17 cellular contexts compared by ENCODE assay signal in the genomic region with DNA sequence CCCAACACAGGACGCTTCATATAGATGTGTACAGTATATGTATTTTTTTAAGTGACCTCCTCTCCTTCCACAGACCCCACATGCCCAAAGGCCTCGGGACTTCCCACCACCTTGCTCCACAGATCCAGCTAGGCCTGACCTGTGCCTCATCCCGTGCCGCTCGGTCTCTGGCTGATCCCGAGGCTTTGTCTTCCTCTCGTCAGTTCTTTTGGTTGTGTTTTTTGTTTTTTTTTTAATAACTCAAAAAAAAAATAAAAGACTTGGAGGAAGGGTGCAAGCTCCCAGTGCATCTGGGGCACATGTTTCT. TPM values are rescaled to one million over a fixed set of nuclear protein-coding genes. Genes with fewer than 3 reads are reported as not detected.
A peak's percentile ranks its signal among the peaks of the same experiment; 100 is the strongest.
DNase-seq lines count a peak whose midpoint lies in the region; ATAC-seq and TF ChIP-seq lines count a peak whose summit lies in the region.
"Had no signal": no experiment of that assay in that cellular context is flagged by ENCODE, and none has a peak within 500 bp of the region (broad histone marks: within the 10 kb centered on the region; RNA-seq: fewer than 3 reads in every experiment).

No MANE protein-coding gene starts in this region.

- peaks cover 41% of the 10 kb centered on the region for H3K36me3 Mint-ChIP-seq in activated naive CD4-positive, alpha-beta T cell treated with anti-CD3 and anti-CD28 coated beads for 36 hours (ENCODE audit: low read depth)
- H3K36me3 Mint-ChIP-seq in activated naive CD8-positive, alpha-beta T cell treated with anti-CD3 and anti-CD28 coated beads, Interleukin-2, amount 50 U/mL, for 24 hours (ENCODE audit: low read depth), result peaks cover 59% of the 10 kb centered on the region

- no peaks in the 10 kb centered on the region for H3K27me3 ChIP-seq in spleen (replicated peaks in 1 of 7)
- H3K27me3 ChIP-seq: neural progenitor cell had no signal

- no peaks in the 10 kb centered on the region for H3K9me3 ChIP-seq in spleen

- intact Hi-C loops in activated naive CD4-positive, alpha-beta T cell treated with anti-CD3 and anti-CD28 coated beads for 36 hours (cut with micrococcal nuclease), result no loop called here
- intact Hi-C loops in spleen (cut with DNase I; ENCODE audit: low total_unique reads), result no loop called here

- no peaks in the 10 kb centered on the region for H3K4me1 Mint-ChIP-seq in activated naive CD4-positive, alpha-beta T cell treated with anti-CD3 and anti-CD28 coated beads for 36 hours (ENCODE audit: low read depth)
- no peaks in the 10 kb centered on the region for H3K4me1 Mint-ChIP-seq in activated naive CD8-positive, alpha-beta T cell treated with anti-CD3 and anti-CD28 coated beads, Interleukin-2, amount 50 U/mL, for 24 hours

- H3K4me3 Mint-ChIP-seq in activated naive CD4-positive, alpha-beta T cell treated with anti-CD3 and anti-CD28 coated beads for 36 hours, result no peak overlapping the region
- H3K4me3 Mint-ChIP-seq in activated naive CD8-positive, alpha-beta T cell treated with anti-CD3 and anti-CD28 coated beads, Interleukin-2, amount 50 U/mL, for 24 hours, result no peak overlapping the region
- H3K4me3 Mint-ChIP-seq: activated CD4-positive, alpha-beta T cell treated with anti-CD3 and anti-CD28 coated beads, Interleukin-2, amount 10 ng/mL, durations not matched to agents 24 days and 14 days; activated T-cell treated with anti-CD3 and anti-CD28 coated beads, Interleukin-2, amount 50 U/mL, for 4 hours; neural progenitor cell had no signal

- H3K27ac ChIP-seq in spleen, result peak overlapping the region in 5 of 8 donors; percentile 0 to 98 (median 46)
- H3K27ac ChIP-seq: neural progenitor cell had no signal

- no peaks in the 10 kb centered on the region for H3K9me3 Mint-ChIP-seq in activated naive CD4-positive, alpha-beta T cell treated with anti-CD3 and anti-CD28 coated beads for 36 hours
- no peaks in the 10 kb centered on the region for H3K9me3 Mint-ChIP-seq in activated naive CD8-positive, alpha-beta T cell treated with anti-CD3 and anti-CD28 coated beads, Interleukin-2, amount 50 U/mL, for 24 hours
- H3K9me3 Mint-ChIP-seq: activated CD4-positive, alpha-beta T cell treated with anti-CD3 and anti-CD28 coated beads, Interleukin-2, amount 10 ng/mL, durations not matched to agents 24 days and 14 days; activated T-cell treated with anti-CD3 and anti-CD28 coated beads, Interleukin-2, amount 50 U/mL, for 4 hours; neural progenitor cell had no signal

- peak; percentile 12 for ATAC-seq in GM19463 (IDR thresholded peaks at IDR 0.05; ENCODE audit: unreplicated experiment)
- ATAC-seq in activated naive CD8-positive, alpha-beta T cell treated with anti-CD3 and anti-CD28 coated beads, Interleukin-2, amount 50 U/mL, for 24 hours, result no peak
- ATAC-seq in GM21526 (IDR thresholded peaks at IDR 0.05; ENCODE audit: low FRiP score, unreplicated experiment), result no peak
- ATAC-seq in GM19324 (IDR thresholded peaks at IDR 0.05; ENCODE audit: low FRiP score, unreplicated experiment), result no peak
- ATAC-seq: activated T-cell treated with anti-CD3 and anti-CD28 coated beads, Interleukin-2, amount 50 U/mL, for 4 hours had no signal

- H3K4me1 ChIP-seq in spleen, result peaks cover 7 to 49% (median 28%) of the 10 kb centered on the region in 6 donors
- H3K4me1 ChIP-seq: neural progenitor cell had no signal

- DNase-seq in activated naive CD4-positive, alpha-beta T cell treated with anti-CD3 and anti-CD28 coated beads for 36 hours, result no peak
- DNase-seq in activated naive CD4-positive, alpha-beta T cell treated with Interleukin-2 at 50 U/mL for 16 hours, result no peak
- no peak for DNase-seq in activated naive CD8-positive, alpha-beta T cell treated with anti-CD3 and anti-CD28 coated beads, Interleukin-2, amount 50 U/mL, for 24 hours
- DNase-seq in spleen, result no peak
- no peak for DNase-seq in activated gamma-delta T cell treated with Interleukin-2 at 50 U/mL for 16 hours
- DNase-seq: activated CD4-positive, alpha-beta T cell treated with anti-CD3 and anti-CD28 coated beads, Interleukin-2, amount 10 ng/mL, durations not matched to agents 24 days and 14 days; activated T-cell treated with anti-CD3 and anti-CD28 coated beads, Interleukin-2, amount 50 U/mL, for 4 hours; amniotic stem cell; central memory CD4-positive, alpha-beta T cell; islet precursor cell; NCI-H1105 treated with DMSO at 0.1 percent for 48 hours; NCI-H774; retina had no signal

- 78 to 89% (median 84%) methylated on average over 7 of the region's 7 CpGs for WGBS in spleen, 5 donors

- peak overlapping the region; percentile 3 for H3K27ac Mint-ChIP-seq in activated naive CD4-positive, alpha-beta T cell treated with anti-CD3 and anti-CD28 coated beads for 36 hours
- peak overlapping the region; percentile 70 for H3K27ac Mint-ChIP-seq in activated naive CD8-positive, alpha-beta T cell treated with anti-CD3 and anti-CD28 coated beads, Interleukin-2, amount 50 U/mL, for 24 hours
- H3K27ac Mint-ChIP-seq: activated CD4-positive, alpha-beta T cell treated with anti-CD3 and anti-CD28 coated beads, Interleukin-2, amount 10 ng/mL, durations not matched to agents 24 days and 14 days; neural progenitor cell had no signal

- peaks cover 0 to 100% (median 91%) of the 10 kb centered on the region in 6 donors for H3K36me3 ChIP-seq in spleen
- H3K36me3 ChIP-seq: neural progenitor cell had no signal

- no peak for TF ChIP-seq CTCF in spleen (IDR thresholded peaks at IDR 0.05 in 8 of 11, conservative IDR thresholded peaks at IDR 0.05 in 3 of 11)

- no peak for TF ChIP-seq POLR2A in spleen (IDR thresholded peaks at IDR 0.05)

- H3K4me3 ChIP-seq in spleen, result no peak overlapping the region
- H3K4me3 ChIP-seq: neural progenitor cell had no signal

- CTCF ChIA-PET in activated naive CD4-positive, alpha-beta T cell treated with anti-CD3 and anti-CD28 coated beads for 36 hours (lab: Charles Lee), result interaction anchor here (0.6 to 1.9 kb wide), 3 partner anchors 16 to 243 kb away, joined by 3 to 5 read pairs (median 3); no protein-coding TSS in a partner anchor

- H3K27me3 Mint-ChIP-seq in activated naive CD4-positive, alpha-beta T cell treated with anti-CD3 and anti-CD28 coated beads for 36 hours (ENCODE audit: low read depth), result no peaks in the 10 kb centered on the region
- H3K27me3 Mint-ChIP-seq in activated naive CD8-positive, alpha-beta T cell treated with anti-CD3 and anti-CD28 coated beads, Interleukin-2, amount 50 U/mL, for 24 hours, result no peaks in the 10 kb centered on the region
- H3K27me3 Mint-ChIP-seq: activated CD4-positive, alpha-beta T cell treated with anti-CD3 and anti-CD28 coated beads, Interleukin-2, amount 10 ng/mL, durations not matched to agents 24 days and 14 days had no signal

RNA-seq across cellular contexts. Expression of gene CD74, which starts 12.7 kb away (rescaled TPM):
- total RNA-seq in activated naive CD4-positive, alpha-beta T cell treated with anti-CD3 and anti-CD28 coated beads for 36 hours, result 100 to 1,000 TPM; 312 to 316 TPM
- total RNA-seq in spleen, result 1,000 to 10,000 TPM; 3,224 to 5,563 (median 4,811) TPM
- polyA plus RNA-seq in spleen, result 1,000 to 10,000 TPM; 3,319 to 4,860 (median 4,644) TPM

RNA-seq across cellular contexts. Expression of gene TCOF1, which starts 42.5 kb away (rescaled TPM):
- 100 to 1,000 TPM; 114 to 115 TPM for total RNA-seq in activated naive CD4-positive, alpha-beta T cell treated with anti-CD3 and anti-CD28 coated beads for 36 hours
- 10 to 100 TPM; 31.8 to 44.3 (median 34.8) TPM for total RNA-seq in spleen
- 10 to 100 TPM; 15.3 to 20.1 (median 19.0) TPM for polyA plus RNA-seq in spleen

RNA-seq across cellular contexts. Expression of gene RPS14, which starts 49.6 kb away (rescaled TPM):
- 1,000 to 10,000 TPM; 4,594 to 4,738 TPM for total RNA-seq in activated naive CD4-positive, alpha-beta T cell treated with anti-CD3 and anti-CD28 coated beads for 36 hours
- total RNA-seq in spleen, result 1,000 to 10,000 TPM; 1,801 to 2,829 (median 2,025) TPM
- polyA plus RNA-seq in spleen, result 1,000 to 10,000 TPM; 5,417 to 8,400 (median 8,329) TPM

Comparison
In these comparisons a context has a peak if more than half of its experiments do, and no peak if none do; other contexts are left out.
1. RNA of gene CD74, which starts 12.7 kb away (total RNA-seq): 3,224 to 5,563 TPM in spleen; 312 to 316 TPM in activated naive CD4-positive, alpha-beta T cell treated with anti-CD3 and anti-CD28 coated beads for 36 hours; every median in the first group is over 10 times any median in the second.